ENCODE assay signal across 8 cellular contexts in the genomic region with DNA sequence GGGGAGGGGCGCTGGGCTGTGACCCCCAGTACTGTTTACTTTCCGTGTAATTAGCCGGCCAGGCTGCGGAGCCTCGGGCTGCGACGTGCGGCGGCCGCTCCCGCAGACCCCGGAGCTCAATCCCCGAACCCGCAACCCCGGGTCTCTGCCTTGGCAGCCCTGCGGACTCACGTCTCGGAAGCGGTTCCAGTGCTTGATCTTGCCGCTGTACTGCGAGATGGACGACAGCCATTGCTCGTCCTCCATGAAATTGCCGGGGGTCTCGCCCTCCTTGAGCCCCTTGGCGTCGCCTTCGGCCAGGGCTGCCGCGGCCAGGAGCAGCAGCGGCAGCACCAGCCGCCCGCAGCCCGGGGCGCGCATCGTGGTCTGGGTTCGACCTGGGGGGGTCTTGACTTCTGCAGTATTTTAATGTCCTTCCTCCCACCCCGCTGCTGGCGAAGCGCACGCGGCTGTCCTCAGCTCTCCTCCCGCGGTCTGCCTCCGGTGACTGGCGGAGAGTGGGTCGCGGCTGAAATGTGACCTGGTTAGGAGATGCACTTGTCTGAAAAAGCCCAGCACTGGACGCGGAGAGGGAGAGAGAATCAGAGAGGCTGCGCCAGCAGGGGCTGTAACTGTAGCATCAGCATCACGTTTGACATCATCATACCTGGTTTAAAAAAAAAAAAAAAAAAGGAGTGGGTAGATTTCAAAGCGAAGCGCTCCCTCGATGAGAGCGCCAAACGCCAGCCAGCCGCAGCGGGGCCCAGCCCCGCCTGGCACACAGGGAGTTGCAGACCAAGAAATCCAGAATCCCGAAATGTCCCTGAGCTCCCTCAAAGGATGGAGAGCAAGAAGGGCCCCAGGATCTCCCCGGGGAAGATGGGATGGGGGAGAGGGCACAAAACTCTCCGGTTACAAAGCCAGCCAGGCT. TPM values are rescaled to one million over a fixed set of nuclear protein-coding genes. Genes with fewer than 3 reads are reported as not detected.
DNase-seq lines count a peak whose midpoint lies in the region; ATAC-seq and TF ChIP-seq lines count a peak whose summit lies in the region.
"Had no signal": no experiment of that assay in that cellular context is flagged by ENCODE, and none has a peak within 500 bp of the region (broad histone marks: within the 10 kb centered on the region; RNA-seq: fewer than 3 reads in every experiment).

A gene with protein sequence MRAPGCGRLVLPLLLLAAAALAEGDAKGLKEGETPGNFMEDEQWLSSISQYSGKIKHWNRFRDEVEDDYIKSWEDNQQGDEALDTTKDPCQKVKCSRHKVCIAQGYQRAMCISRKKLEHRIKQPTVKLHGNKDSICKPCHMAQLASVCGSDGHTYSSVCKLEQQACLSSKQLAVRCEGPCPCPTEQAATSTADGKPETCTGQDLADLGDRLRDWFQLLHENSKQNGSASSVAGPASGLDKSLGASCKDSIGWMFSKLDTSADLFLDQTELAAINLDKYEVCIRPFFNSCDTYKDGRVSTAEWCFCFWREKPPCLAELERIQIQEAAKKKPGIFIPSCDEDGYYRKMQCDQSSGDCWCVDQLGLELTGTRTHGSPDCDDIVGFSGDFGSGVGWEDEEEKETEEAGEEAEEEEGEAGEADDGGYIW (minus strand): TSS at position 583 of the 910 bp plus-strand sequence. CDS start 223 bp downstream, at position 360.

- H3K27ac Mint-ChIP-seq in stimulated activated memory B cell treated with anti-CD40 and anti-IgM and Interleukin-4, amounts not matched to agents 10 μg/mL and 1 μg/mL and 100 μg/mL, for 72 hours = peak within 1 kb of the TSS; percentile 95

- POLR2A ChIA-PET in PC-3 (lab: Charles Lee; ENCODE audit: unreplicated experiment) = no interaction called here

- H3K36me3 Mint-ChIP-seq in stimulated activated memory B cell treated with anti-CD40 and anti-IgM and Interleukin-4, amounts not matched to agents 10 μg/mL and 1 μg/mL and 100 μg/mL, for 72 hours = no peaks in the 10 kb centered on the region

- H3K27me3 Mint-ChIP-seq in stimulated activated memory B cell treated with anti-CD40 and anti-IgM and Interleukin-4, amounts not matched to agents 10 μg/mL and 1 μg/mL and 100 μg/mL, for 72 hours = no peaks in the 10 kb centered on the region

- TF ChIP-seq CTCF in PC-3 (conservative IDR thresholded peaks at IDR 0.05; ENCODE audit: low read depth, low read length) = no peak

- CTCF ChIA-PET in PC-3 (lab: Charles Lee) = no interaction called here

- H3K4me3 ChIP-seq in Karpas-422 (ENCODE audit: low read length) (no peak within 1 kb of the TSS), mucosa of rectum (ENCODE audit: low read length in 2 of 2) (peak within 1 kb of the TSS; percentile 60 to 63), PC-3 (ENCODE audit: low read length) (no peak within 1 kb of the TSS)

- H3K9me3 ChIP-seq in Karpas-422 (ENCODE audit: low read length) (no peaks in the 10 kb centered on the region), mucosa of rectum (ENCODE audit: control insufficient read depth in 2 of 2, low read length in 2 of 2) (no peaks in the 10 kb centered on the region), PC-3 (ENCODE audit: low read length) (no peaks in the 10 kb centered on the region)

- no peak within 1 kb of the TSS for H2AFZ ChIP-seq in Karpas-422 (ENCODE audit: low read length)
- no peak within 1 kb of the TSS for H2AFZ ChIP-seq in PC-3 (ENCODE audit: low read length)

- peaks cover 47% of the 10 kb centered on the region for H3K4me1 Mint-ChIP-seq in stimulated activated memory B cell treated with anti-CD40 and anti-IgM and Interleukin-4, amounts not matched to agents 10 μg/mL and 1 μg/mL and 100 μg/mL, for 72 hours

- DNase-seq in Karpas-422 = no peak
- peak; percentile 52 to 60 for DNase-seq in activated CD8-positive, alpha-beta memory T cell treated with anti-CD3 and anti-CD28 coated beads for 1 hour (ENCODE audit: extremely low read depth in 1 of 2, low read depth in 1 of 2)
- DNase-seq in effector CD8-positive, alpha-beta T cell (lab: John Stamatoyannopoulos, UW) = peak; percentile 68
- no peak for DNase-seq in PC-3
- no peak for DNase-seq in NCI-H226

- H3K79me2 ChIP-seq in Karpas-422 (ENCODE audit: low read length) = no peaks in the 10 kb centered on the region
- no peaks in the 10 kb centered on the region for H3K79me2 ChIP-seq in PC-3 (ENCODE audit: low read length)

- intact Hi-C loops in PC-3 (cut with micrococcal nuclease) = no loop called here

- peak within 1 kb of the TSS; percentile 36 for H3K4me2 ChIP-seq in Karpas-422 (ENCODE audit: low read depth, low read length, poor library complexity, severe bottlenecking)
- no peak within 1 kb of the TSS for H3K4me2 ChIP-seq in PC-3 (ENCODE audit: low read length)

- H3K9ac ChIP-seq in Karpas-422 (ENCODE audit: low read length) (no peak within 1 kb of the TSS), mucosa of rectum (ENCODE audit: low read depth in 1 of 2, low read length in 2 of 2) (peak within 1 kb of the TSS; percentile 16 to 41), PC-3 (ENCODE audit: low read length) (no peak within 1 kb of the TSS)

- H3K27ac ChIP-seq in Karpas-422 (ENCODE audit: low read length) (no peak within 1 kb of the TSS), mucosa of rectum (ENCODE audit: low read depth in 2 of 2, low read length in 2 of 2) (peak within 1 kb of the TSS; percentile 26 to 72), PC-3 (ENCODE audit: low read length) (no peak within 1 kb of the TSS)
- H3K27ac ChIP-seq: VCaP had no signal

- H3F3A ChIP-seq in PC-3 (ENCODE audit: low read length, unreplicated experiment) = no peaks in the 10 kb centered on the region

- H3K9me3 Mint-ChIP-seq in stimulated activated memory B cell treated with anti-CD40 and anti-IgM and Interleukin-4, amounts not matched to agents 10 μg/mL and 1 μg/mL and 100 μg/mL, for 72 hours = no peaks in the 10 kb centered on the region

- H4K20me1 ChIP-seq in Karpas-422 (ENCODE audit: insufficient read depth, low read depth, low read length) (no peaks in the 10 kb centered on the region), PC-3 (ENCODE audit: low read length) (no peaks in the 10 kb centered on the region)

- no peaks in the 10 kb centered on the region for H3K9me2 ChIP-seq in Karpas-422 (replicated peaks; ENCODE audit: insufficient read depth, low read length)
- H3K9me2 ChIP-seq in PC-3 (replicated peaks; ENCODE audit: low read length) = no peaks in the 10 kb centered on the region

- H3K4me3 Mint-ChIP-seq in stimulated activated memory B cell treated with anti-CD40 and anti-IgM and Interleukin-4, amounts not matched to agents 10 μg/mL and 1 μg/mL and 100 μg/mL, for 72 hours = peak within 1 kb of the TSS; percentile 99

- ATAC-seq in stimulated activated memory B cell treated with anti-CD40 and anti-IgM and Interleukin-4, amounts not matched to agents 10 μg/mL and 1 μg/mL and 100 μg/mL, for 72 hours = peak; percentile 77
- ATAC-seq in PC-3 = no peak

- H3K36me3 ChIP-seq in Karpas-422 (ENCODE audit: insufficient read depth, low read length) (no peaks in the 10 kb centered on the region), mucosa of rectum (ENCODE audit: control insufficient read depth in 2 of 2, insufficient read depth in 2 of 2, low read length in 2 of 2) (no peaks in the 10 kb centered on the region), PC-3 (ENCODE audit: low read depth, low read length) (no peaks in the 10 kb centered on the region)

- H3K4me1 ChIP-seq in Karpas-422 (ENCODE audit: low read length) (peaks cover 15% of the 10 kb centered on the region), mucosa of rectum (ENCODE audit: control insufficient read depth in 2 of 2, insufficient read depth in 2 of 2, low read length in 2 of 2) (peaks cover 0 to 6% of the 10 kb centered on the region in 2 donors), PC-3 (ENCODE audit: insufficient read depth, low read length) (no peaks in the 10 kb centered on the region)

- H3K27me3 ChIP-seq in Karpas-422 (ENCODE audit: low read length) (no peaks in the 10 kb centered on the region), mucosa of rectum (ENCODE audit: control insufficient read depth in 2 of 2, insufficient read depth in 2 of 2, low read length in 2 of 2) (peaks cover 16 to 24% of the 10 kb centered on the region in 2 donors), PC-3 (ENCODE audit: low read length) (no peaks in the 10 kb centered on the region)

- BruUV-seq in PC-3 (replicated peaks; lab: Mats Ljungman, UMichigan) = no TSS peak

RNA-seq across cellular contexts. Expression of the gene that starts here (rescaled TPM):
- 4.4 TPM in 1 of 2 replicates, not detected in the other for total RNA-seq in Karpas-422 (2014; rRNA removed; shearing (Covaris generic); ENCODE audit: low replicate concordance)
- 0.06 and 0.33 TPM in 2 replicates for total RNA-seq in PC-3 (2014; rRNA removed)

Comparison
In these comparisons a context has a peak if more than half of its experiments do, and no peak if none do; other contexts are left out.
1. DNase-seq: peak in activated CD8-positive, alpha-beta memory T cell treated with anti-CD3 and anti-CD28 coated beads for 1 hour (2 of 2) and effector CD8-positive, alpha-beta T cell (single experiment); none in Karpas-422 (single experiment), PC-3 (single experiment) and NCI-H226 (single experiment).
2. H3K27ac ChIP-seq: peak in mucosa of rectum (2 of 2); none in Karpas-422 (single experiment) and PC-3 (single experiment).
3. H3K4me3 ChIP-seq: peak in mucosa of rectum (2 of 2); none in Karpas-422 (single experiment) and PC-3 (single experiment).
4. H3K9ac ChIP-seq: peak in mucosa of rectum (2 of 2); none in Karpas-422 (single experiment) and PC-3 (single experiment).